Comparison of ENCODE assay signal across 8 cellular contexts in the genomic region with DNA sequence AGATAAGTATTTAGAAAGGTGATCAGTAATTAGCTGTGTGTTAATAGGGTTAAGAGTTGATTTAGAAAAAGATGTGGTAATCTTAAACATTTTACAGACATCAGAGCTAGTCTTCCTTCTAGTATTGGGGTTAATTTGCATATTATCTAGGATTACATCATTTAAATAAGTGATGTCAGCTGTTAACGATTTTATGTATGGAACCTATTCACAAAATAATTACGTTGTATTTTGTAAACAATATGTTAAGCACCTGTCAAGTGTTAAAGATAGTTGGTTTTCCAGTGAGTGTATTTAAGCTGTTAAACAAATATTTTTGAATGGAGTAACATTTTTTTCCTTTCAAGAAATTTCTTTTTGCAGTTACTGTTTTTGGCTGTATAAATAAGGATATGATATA. TPM values are rescaled to one million over a fixed set of nuclear protein-coding genes. Genes with fewer than 3 reads are reported as not detected.
DNase-seq lines count a peak whose midpoint lies in the region; ATAC-seq and FAIRE-seq lines count a peak whose summit lies in the region.
"Had no signal": no experiment of that assay in that cellular context is flagged by ENCODE, and none has a peak within 500 bp of the region (broad histone marks: within the 10 kb centered on the region; RNA-seq: fewer than 3 reads in every experiment).

No MANE protein-coding gene starts in this region.

- H3K36me3 Mint-ChIP-seq in activated naive CD8-positive, alpha-beta T cell treated with anti-CD3 and anti-CD28 coated beads, Interleukin-2, amount 50 U/mL, for 24 hours (ENCODE audit: low read depth) = peaks cover 29% of the 10 kb centered on the region
- H3K36me3 Mint-ChIP-seq in naive thymus-derived CD8-positive, alpha-beta T cell = peaks cover 5 to 30% (median 15%) of the 10 kb centered on the region in 3 donors

- peak overlapping the region; percentile 91 for H3K4me2 ChIP-seq in Karpas-422 (ENCODE audit: low read depth, low read length, poor library complexity, severe bottlenecking)

- H3K9me2 ChIP-seq in Karpas-422 (replicated peaks; ENCODE audit: insufficient read depth, low read length) = no peaks in the 10 kb centered on the region

- no peaks in the 10 kb centered on the region for H3K9me3 Mint-ChIP-seq in activated naive CD8-positive, alpha-beta T cell treated with anti-CD3 and anti-CD28 coated beads, Interleukin-2, amount 50 U/mL, for 24 hours
- H3K9me3 Mint-ChIP-seq in naive thymus-derived CD8-positive, alpha-beta T cell = no peaks in the 10 kb centered on the region

- H3K27ac Mint-ChIP-seq in activated naive CD8-positive, alpha-beta T cell treated with anti-CD3 and anti-CD28 coated beads, Interleukin-2, amount 50 U/mL, for 24 hours = no peak overlapping the region
- H3K27ac Mint-ChIP-seq in naive thymus-derived CD8-positive, alpha-beta T cell = peak overlapping the region in 6 of 10 donors; percentile 11 to 97 (median 39)

- no peak for ATAC-seq in activated naive CD8-positive, alpha-beta T cell treated with anti-CD3 and anti-CD28 coated beads, Interleukin-2, amount 50 U/mL, for 24 hours
- no peak for ATAC-seq in naive thymus-derived CD8-positive, alpha-beta T cell
- ATAC-seq: sciatic nerve had no signal

- peaks cover 14% of the 10 kb centered on the region for H4K20me1 ChIP-seq in Karpas-422 (ENCODE audit: insufficient read depth, low read depth, low read length)

- H3K4me1 Mint-ChIP-seq in activated naive CD8-positive, alpha-beta T cell treated with anti-CD3 and anti-CD28 coated beads, Interleukin-2, amount 50 U/mL, for 24 hours = peaks cover 65% of the 10 kb centered on the region
- peaks cover 13 to 71% (median 65%) of the 10 kb centered on the region in 4 donors for H3K4me1 Mint-ChIP-seq in naive thymus-derived CD8-positive, alpha-beta T cell

- peak overlapping the region; percentile 99 for H3K4me3 Mint-ChIP-seq in activated naive CD8-positive, alpha-beta T cell treated with anti-CD3 and anti-CD28 coated beads, Interleukin-2, amount 50 U/mL, for 24 hours
- H3K4me3 Mint-ChIP-seq in naive thymus-derived CD8-positive, alpha-beta T cell = peak overlapping the region; percentile 96 to 100 (median 100)

- no peak overlapping the region for H2AFZ ChIP-seq in Karpas-422 (ENCODE audit: low read length)

- H3K27me3 ChIP-seq in Karpas-422 (ENCODE audit: low read length) = no peaks in the 10 kb centered on the region

- peak overlapping the region; percentile 96 for H3K4me3 ChIP-seq in Karpas-422 (ENCODE audit: low read length)

- H3K27ac ChIP-seq in Karpas-422 (ENCODE audit: low read length) = peak overlapping the region; percentile 8; the same call in 1 of the 2 replicates

- no peaks in the 10 kb centered on the region for H3K27me3 Mint-ChIP-seq in activated naive CD8-positive, alpha-beta T cell treated with anti-CD3 and anti-CD28 coated beads, Interleukin-2, amount 50 U/mL, for 24 hours
- no peaks in the 10 kb centered on the region for H3K27me3 Mint-ChIP-seq in naive thymus-derived CD8-positive, alpha-beta T cell

- FAIRE-seq in G401.6 (lab: Jason Lieb, UNC) = peak; percentile 79

- H3K9me3 ChIP-seq in Karpas-422 (ENCODE audit: low read length) = no peaks in the 10 kb centered on the region

- peak; percentile 58 for DNase-seq in Karpas-422
- DNase-seq in activated naive CD8-positive, alpha-beta T cell treated with anti-CD3 and anti-CD28 coated beads, Interleukin-2, amount 50 U/mL, for 24 hours = no peak
- no peak for DNase-seq in naive thymus-derived CD8-positive, alpha-beta T cell
- DNase-seq in NCI-H1417 treated with DMSO at 0.1 percent for 48 hours (lab: John Stamatoyannopoulos, UW) = no peak
- DNase-seq in DMS153 (lab: John Stamatoyannopoulos, UW) = no peak
- no peak for DNase-seq in NCI-H226

- peaks cover 73% of the 10 kb centered on the region for H3K79me2 ChIP-seq in Karpas-422 (ENCODE audit: low read length)

- H3K4me1 ChIP-seq in Karpas-422 (ENCODE audit: low read length) = peaks cover 34% of the 10 kb centered on the region

- POLR2A ChIA-PET in naive thymus-derived CD8-positive, alpha-beta T cell (lab: Charles Lee) = interaction anchor here (0.5 to 1.2 kb wide), 2 partner anchors 57 to 131 kb away, joined by 3 to 4 read pairs; no protein-coding TSS in a partner anchor

- peaks cover 32% of the 10 kb centered on the region for H3K36me3 ChIP-seq in Karpas-422 (ENCODE audit: insufficient read depth, low read length)

- H3K9ac ChIP-seq in Karpas-422 (ENCODE audit: low read length) = no peak overlapping the region

RNA-seq across cellular contexts. Expression of a gene that starts 2.2 kb away (rescaled TPM):
- total RNA-seq in Karpas-422 (2014; rRNA removed; shearing (Covaris generic); ENCODE audit: low replicate concordance) = 74.2 and 128 TPM in 2 replicates
- total RNA-seq in naive thymus-derived CD8-positive, alpha-beta T cell = 10 to 100 TPM; 65.1 to 67.9 TPM
- polyA plus RNA-seq in naive thymus-derived CD8-positive, alpha-beta T cell = 10 to 100 TPM; 48.3 to 53.0 (median 50.7) TPM

RNA-seq across cellular contexts. Expression of a gene that starts 56.8 kb away (rescaled TPM):
- 127 and 197 TPM in 2 replicates for total RNA-seq in Karpas-422 (2014; rRNA removed; shearing (Covaris generic); ENCODE audit: low replicate concordance)
- total RNA-seq in naive thymus-derived CD8-positive, alpha-beta T cell = 10 to 100 TPM; 33.1 to 35.4 TPM
- polyA plus RNA-seq in naive thymus-derived CD8-positive, alpha-beta T cell = 10 to 100 TPM; 35.5 to 59.2 (median 39.3) TPM
